In the genomic region with DNA sequence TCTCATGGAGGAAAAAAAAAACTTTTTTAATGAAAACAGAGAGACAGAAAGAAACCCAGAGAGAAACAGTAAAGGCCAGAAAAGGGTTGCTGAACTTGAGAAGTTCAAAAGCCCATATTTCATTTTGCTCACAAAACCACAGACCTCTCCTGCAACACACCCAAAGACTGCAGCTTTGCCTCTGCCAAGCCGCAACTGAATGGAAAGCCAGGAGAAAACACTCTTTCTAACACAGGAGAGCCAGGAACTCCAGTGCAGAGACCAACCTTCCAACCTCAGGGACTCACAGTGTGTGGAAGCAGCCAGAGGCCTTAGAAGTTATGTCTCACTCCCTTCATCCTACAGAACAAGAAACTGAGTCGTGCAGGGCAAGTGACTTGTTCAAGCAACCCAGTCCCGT, we compare ENCODE assay signal across 30 cellular contexts.
DNase-seq lines count a peak whose midpoint lies in the region; ATAC-seq and TF ChIP-seq lines count a peak whose summit lies in the region.
"Had no signal": no experiment of that assay in that cellular context is flagged by ENCODE, and none has a peak within 500 bp of the region (broad histone marks: within the 10 kb centered on the region; RNA-seq: fewer than 3 reads in every experiment).

No MANE protein-coding gene starts in this region.

- no peak overlapping the region for H3K4ac ChIP-seq in neuronal stem cell (ENCODE audit: low read length)

- no peaks in the 10 kb centered on the region for H3K79me1 ChIP-seq in neuronal stem cell (ENCODE audit: low read depth, low read length)

- no peak overlapping the region for H2AFZ ChIP-seq in neuronal stem cell (ENCODE audit: low read length)

- no peak overlapping the region for H2BK15ac ChIP-seq in neuronal stem cell (ENCODE audit: low read length)

- H4K91ac ChIP-seq in neuronal stem cell (ENCODE audit: low read depth, low read length, poor library complexity) = no peak overlapping the region

- no peak overlapping the region for H3K23ac ChIP-seq in neuronal stem cell (ENCODE audit: low read depth, low read length, poor library complexity)

- no peak overlapping the region for H3K4me2 ChIP-seq in neuronal stem cell (ENCODE audit: insufficient read depth, low read length, poor library complexity, severe bottlenecking)

- no peak overlapping the region for H2AK5ac ChIP-seq in neuronal stem cell (ENCODE audit: low read depth, low read length)

- TF ChIP-seq CTCF in fibroblast of villous mesenchyme (IDR thresholded peaks at IDR 0.05; ENCODE audit: insufficient read depth, low read depth, low read length) = no peak

- no peak overlapping the region for H3K27ac ChIP-seq in caudate nucleus (ENCODE audit: low read depth, low read length)
- no peak overlapping the region for H3K27ac ChIP-seq in neuronal stem cell (replicated peaks; ENCODE audit: low read length)
- H3K27ac ChIP-seq: cardiac muscle cell, pancreas had no signal

- intact Hi-C loops in sciatic nerve (cut with DNase I) = no loop called here

- H2BK12ac ChIP-seq in neuronal stem cell (ENCODE audit: low read length) = no peak overlapping the region

- no peak overlapping the region for H3K14ac ChIP-seq in neuronal stem cell (ENCODE audit: low read length)

- no peak overlapping the region for H2BK120ac ChIP-seq in neuronal stem cell (ENCODE audit: low read depth, low read length)

- H4K8ac ChIP-seq in neuronal stem cell (ENCODE audit: low read depth, low read length) = no peak overlapping the region

- H2BK5ac ChIP-seq in neuronal stem cell (ENCODE audit: low read length) = no peak overlapping the region

- no peak overlapping the region for H3K4me3 ChIP-seq in fibroblast of villous mesenchyme (ENCODE audit: low read depth, low read length)
- H3K4me3 ChIP-seq in neuronal stem cell (ENCODE audit: low read length in 2 of 2) = no peak overlapping the region
- H3K4me3 ChIP-seq: cardiac muscle cell, GM12878, mucosa of descending colon, pancreas, skin epidermis had no signal

- H3K9ac ChIP-seq in neuronal stem cell (ENCODE audit: low read depth, low read length, poor library complexity) = no peak overlapping the region

- H3K4me1 ChIP-seq in neuronal stem cell (ENCODE audit: control insufficient read depth in 2 of 2, insufficient read depth in 1 of 2, low read depth in 1 of 2, low read length in 2 of 2) = peaks cover 20 to 24% of the 10 kb centered on the region in 2 donors

- WGBS in neuronal stem cell (ENCODE audit: extremely low coverage in 2 of 2, insufficient read length in 2 of 2, insufficient replicate concordance in 1 of 2), 2 donors = no CpG with 5 or more reads among the region's 3 CpGs

- no peaks in the 10 kb centered on the region for H3K36me3 ChIP-seq in neuronal stem cell (replicated peaks in 1 of 2; ENCODE audit: control insufficient read depth in 2 of 2, insufficient read depth in 2 of 2, low read length in 2 of 2)
- H3K36me3 ChIP-seq: cardiac muscle cell, pancreas had no signal

- H3K9me3 ChIP-seq in neuronal stem cell (replicated peaks in 1 of 2; ENCODE audit: control insufficient read depth in 2 of 2, insufficient read depth in 1 of 2, low read depth in 1 of 2, low read length in 2 of 2) = no peaks in the 10 kb centered on the region
- H3K9me3 ChIP-seq: mucosa of descending colon, pancreas had no signal

- H3K18ac ChIP-seq in neuronal stem cell (ENCODE audit: low read length) = no peak overlapping the region

- DNase-seq in GM03348 (ENCODE audit: low spot score) = peak; percentile 59
- DNase-seq in amniotic epithelial cell (ENCODE audit: low read depth) = peak; percentile 91
- DNase-seq in fibroblast of villous mesenchyme (ENCODE audit: low read depth) = peak; percentile 53
- no peak for DNase-seq in sciatic nerve (ENCODE audit: low spot score)
- DNase-seq in T-helper 1 cell = no peak
- no peak for DNase-seq in caudate nucleus (lab: John Stamatoyannopoulos, UW)
- no peak for DNase-seq in neuronal stem cell (ENCODE audit: low spot score)
- DNase-seq: activated CD4-positive, alpha-beta T cell treated with anti-CD3 and anti-CD28 coated beads for 36 hours; activated CD8-positive, alpha-beta T cell treated with anti-CD3 and anti-CD28 coated beads, Interleukin-2, amount 10 ng/mL, durations not matched to agents 7 days and 5 days; activated naive CD4-positive, alpha-beta T cell treated with anti-CD3 and anti-CD28 coated beads, Interleukin-2, amount 50 U/mL, for 16 hours; amniotic stem cell; CD8-positive, alpha-beta memory T cell; cortex of kidney; DMS 273 treated with DMSO at 0.1 percent for 48 hours; effector memory CD4-positive, alpha-beta T cell; EL; erythroblast; kidney; mucosa of descending colon; NCI-H1048; NCI-H2107; NCI-H345; pancreas; retina; SHP77 treated with DMSO at 0.1 percent for 48 hours; stimulated activated naive CD4-positive, alpha-beta T cell had no signal

- H3K27me3 ChIP-seq in neuronal stem cell (ENCODE audit: control insufficient read depth in 3 of 3, insufficient read depth in 3 of 3, low read depth in 1 of 3, low read length in 3 of 3) = peaks cover 0 to 8% (median 0%) of the 10 kb centered on the region in 3 experiments
- H3K27me3 ChIP-seq: cardiac muscle cell, pancreas had no signal

- peak; percentile 86 for ATAC-seq in sciatic nerve
- ATAC-seq: activated CD4-positive, alpha-beta T cell treated with anti-CD3 and anti-CD28 coated beads for 36 hours; activated CD8-positive, alpha-beta T cell treated with anti-CD3 and anti-CD28 coated beads, Interleukin-2, amount 10 ng/mL, durations not matched to agents 7 days and 5 days; activated T-helper 17 cell treated with anti-CD3 and anti-CD28 coated beads, Interleukin-2, amount 50 U/mL, for 72 hours; GM12878; mucosa of descending colon; pancreas had no signal

Comparison
In these comparisons a context has a peak if more than half of its experiments do, and no peak if none do; other contexts are left out.
1. DNase-seq: peak in GM03348 (single experiment), amniotic epithelial cell (single experiment) and fibroblast of villous mesenchyme (single experiment); none in sciatic nerve (single experiment), T-helper 1 cell (0 of 5), caudate nucleus (0 of 61) and neuronal stem cell (single experiment).